In genomic region chr1:6246497-6247295, GRCh38 we compare ENCODE assay signal across 9 cellular contexts. TPM values are rescaled to one million over a fixed set of nuclear protein-coding genes. Genes with fewer than 3 reads are reported as not detected.
DNase-seq lines count a peak whose midpoint lies in the region; ATAC-seq, FAIRE-seq and TF ChIP-seq lines count a peak whose summit lies in the region.
"Had no signal": no experiment of that assay in that cellular context is flagged by ENCODE, and none has a peak within 500 bp of the region (broad histone marks: within the 10 kb centered on the region; RNA-seq: fewer than 3 reads in every experiment).

No MANE protein-coding gene starts in this region.

- H3K9me3 Mint-ChIP-seq in activated naive CD4-positive, alpha-beta T cell treated with anti-CD3 and anti-CD28 coated beads, Interleukin-2, amount 10 ng/mL, durations not matched to agents 7 days and 5 days: no peaks in the 10 kb centered on the region
- H3K9me3 Mint-ChIP-seq in glutamatergic neuron (ENCODE audit: unreplicated experiment): peaks cover 19% of the 10 kb centered on the region
- H3K9me3 Mint-ChIP-seq in type B pancreatic cell: no peaks in the 10 kb centered on the region

- peaks cover 0 to 8% (median 0%) of the 10 kb centered on the region in 3 donors for H3K4me1 ChIP-seq in pancreas

- no peaks in the 10 kb centered on the region for H3K9me3 ChIP-seq in SK-N-MC (ENCODE audit: low read depth, low read length)
- H3K9me3 ChIP-seq in pancreas: no peaks in the 10 kb centered on the region

- peaks cover 20% of the 10 kb centered on the region for H3K4me1 Mint-ChIP-seq in activated naive CD4-positive, alpha-beta T cell treated with anti-CD3 and anti-CD28 coated beads, Interleukin-2, amount 10 ng/mL, durations not matched to agents 7 days and 5 days
- H3K4me1 Mint-ChIP-seq in glutamatergic neuron (ENCODE audit: low read depth, unreplicated experiment): peaks cover 5% of the 10 kb centered on the region
- H3K4me1 Mint-ChIP-seq in type B pancreatic cell (ENCODE audit: unreplicated experiment): peaks cover 8% of the 10 kb centered on the region

- H3K4me3 ChIP-seq in SK-N-MC: peak overlapping the region; percentile 68; the same call in 1 of the 2 replicates
- H3K4me3 ChIP-seq in pancreas: no peak overlapping the region

- FAIRE-seq in pancreas (lab: Jason Lieb, UNC): no peak

- no peaks in the 10 kb centered on the region for H3K36me3 Mint-ChIP-seq in activated naive CD4-positive, alpha-beta T cell treated with anti-CD3 and anti-CD28 coated beads, Interleukin-2, amount 10 ng/mL, durations not matched to agents 7 days and 5 days
- H3K36me3 Mint-ChIP-seq in glutamatergic neuron (ENCODE audit: unreplicated experiment) (no peaks in the 10 kb centered on the region), type B pancreatic cell (no peaks in the 10 kb centered on the region)

- peaks cover 0 to 38% (median 7%) of the 10 kb centered on the region in 4 donors for H3K27me3 ChIP-seq in pancreas

- WGBS in pancreas, 2 donors: 4 to 5% methylated on average over 28 of the region's 28 CpGs

- H3K9ac ChIP-seq in SK-N-MC (ENCODE audit: insufficient read length): no peak overlapping the region

- intact Hi-C loops in pancreas (cut with DNase I): loop anchor here in 2 of 3 donors (5.0 to 10.0 kb wide), 3 partner anchors 98 to 192 kb away; no protein-coding TSS in a partner anchor

- CTCF ChIA-PET in activated naive CD4-positive, alpha-beta T cell treated with anti-CD3 and anti-CD28 coated beads, Interleukin-2, amount 10 ng/mL, durations not matched to agents 7 days and 5 days (lab: Charles Lee): interaction anchor here (0.7 to 3.9 kb wide), 34 partner anchors 9 to 334 kb away, joined by 3 to 37 read pairs (median 4); partner anchors contain the start of genes ACOT7 and HES2

- peaks cover 92% of the 10 kb centered on the region for H3K27me3 Mint-ChIP-seq in activated naive CD4-positive, alpha-beta T cell treated with anti-CD3 and anti-CD28 coated beads, Interleukin-2, amount 10 ng/mL, durations not matched to agents 7 days and 5 days
- H3K27me3 Mint-ChIP-seq in glutamatergic neuron (ENCODE audit: unreplicated experiment) (peaks cover 23% of the 10 kb centered on the region), type B pancreatic cell (peaks cover 73% of the 10 kb centered on the region)

- H3K27ac ChIP-seq in SK-N-MC: no peak overlapping the region
- H3K27ac ChIP-seq in pancreas: no peak overlapping the region
- H3K27ac ChIP-seq: skin epidermis had no signal

- no peaks in the 10 kb centered on the region for H3K36me3 ChIP-seq in SK-N-MC (ENCODE audit: insufficient read depth, low read length)
- no peaks in the 10 kb centered on the region for H3K36me3 ChIP-seq in pancreas

- H3K4me3 Mint-ChIP-seq in activated naive CD4-positive, alpha-beta T cell treated with anti-CD3 and anti-CD28 coated beads, Interleukin-2, amount 10 ng/mL, durations not matched to agents 7 days and 5 days: peak overlapping the region; percentile 55
- H3K4me3 Mint-ChIP-seq in glutamatergic neuron (ENCODE audit: unreplicated experiment): peak overlapping the region; percentile 84
- H3K4me3 Mint-ChIP-seq in type B pancreatic cell: peak overlapping the region; percentile 84

- H3K27ac Mint-ChIP-seq in activated naive CD4-positive, alpha-beta T cell treated with anti-CD3 and anti-CD28 coated beads, Interleukin-2, amount 10 ng/mL, durations not matched to agents 7 days and 5 days: no peak overlapping the region
- H3K27ac Mint-ChIP-seq in glutamatergic neuron (ENCODE audit: unreplicated experiment) (peak overlapping the region; percentile 89), type B pancreatic cell (peak overlapping the region; percentile 68)

- TF ChIP-seq CTCF in GM10266 (IDR thresholded peaks at IDR 0.05; ENCODE audit: control insufficient read depth, insufficient read depth, low read depth, missing control alignments): peak; percentile 90
- peak; percentile 99 for TF ChIP-seq CTCF in glutamatergic neuron (IDR thresholded peaks at IDR 0.05; ENCODE audit: partially characterized antibody, unreplicated experiment)
- TF ChIP-seq CTCF in pancreas (IDR thresholded peaks at IDR 0.05): peak; percentile 85 to 94 (median 88)
- TF ChIP-seq CTCF in type B pancreatic cell (conservative IDR thresholded peaks at IDR 0.05): peak; percentile 98

- DNase-seq in GM10266 (ENCODE audit: extremely low spot score) (peak; percentile 93), LHCN-M2 (ENCODE audit: low read depth) (peak; percentile 59), SK-N-MC (ENCODE audit: low read depth, low spot score) (no peak), glutamatergic neuron (peak; percentile 98), pancreas (peak; percentile 66 to 93 (median 81)), type B pancreatic cell (ENCODE audit: extremely low spot score, unreplicated experiment) (peak; percentile 92), NCI-H226 (no peak)
- peak; percentile 87 for DNase-seq in activated naive CD4-positive, alpha-beta T cell treated with anti-CD3 and anti-CD28 coated beads, Interleukin-2, amount 10 ng/mL, durations not matched to agents 7 days and 5 days

- ATAC-seq in pancreas: peak; percentile 63 to 85 (median 78)

RNA-seq across cellular contexts. Expression of gene HES3, which starts 2.7 kb away (rescaled TPM):
- total RNA-seq in LHCN-M2 (2014; rRNA removed) (not detected in 2 replicates), glutamatergic neuron (ENCODE audit: unreplicated experiment) (0.66 TPM), pancreas (not detected), type B pancreatic cell (ENCODE audit: low replicate concordance) (not detected in 2 replicates)
- not detected for polyA plus RNA-seq in LHCN-M2 (2012)
- not detected for polyA plus RNA-seq in pancreas

RNA-seq across cellular contexts. Expression of gene ICMT, which starts 10.9 kb away (rescaled TPM):
- total RNA-seq in LHCN-M2 (2014; rRNA removed) (135 and 145 TPM in 2 replicates), glutamatergic neuron (ENCODE audit: unreplicated experiment) (55.5 TPM), pancreas (10 to 100 TPM; 13.4 to 26.4 (median 21.5) TPM), type B pancreatic cell (ENCODE audit: low replicate concordance) (56.6 and 63.5 TPM in 2 replicates)
- polyA plus RNA-seq in LHCN-M2 (2012): 49.4 TPM
- polyA plus RNA-seq in pancreas: 10 to 100 TPM in 1 of 2 donors, 1 to 10 TPM in 1; 8.3 to 16.0 TPM

RNA-seq across cellular contexts. Expression of gene GPR153, which starts 14.2 kb away (rescaled TPM):
- 38.2 and 43.0 TPM in 2 replicates for total RNA-seq in LHCN-M2 (2014; rRNA removed)
- polyA plus RNA-seq in LHCN-M2 (2012): 11.8 TPM
- total RNA-seq in glutamatergic neuron (ENCODE audit: unreplicated experiment): 174 TPM
- 1 to 10 TPM in 2 of 6 donors, under 1 TPM in 4; 0.19 to 5.1 (median 0.78) TPM for total RNA-seq in pancreas
- polyA plus RNA-seq in pancreas: 1 to 10 TPM in 1 of 2 donors, under 1 TPM in 1; 0.99 to 1.0 TPM
- total RNA-seq in type B pancreatic cell (ENCODE audit: low replicate concordance): 6.1 and 8.5 TPM in 2 replicates

RNA-seq across cellular contexts. Expression of gene RNF207, which starts 40.8 kb away (rescaled TPM):
- 1.0 and 1.3 TPM in 2 replicates for total RNA-seq in LHCN-M2 (2014; rRNA removed)
- 0.33 TPM for polyA plus RNA-seq in LHCN-M2 (2012)
- 5.6 TPM for total RNA-seq in glutamatergic neuron (ENCODE audit: unreplicated experiment)
- total RNA-seq in pancreas: 10 to 100 TPM in 5 of 6 donors, 1 to 10 TPM in 1; 7.1 to 21.6 (median 12.5) TPM
- polyA plus RNA-seq in pancreas: 10 to 100 TPM; 26.2 to 52.8 TPM
- total RNA-seq in type B pancreatic cell (ENCODE audit: low replicate concordance): 34.5 and 37.0 TPM in 2 replicates

RNA-seq across cellular contexts. Expression of gene RPL22, which starts 47.3 kb away (rescaled TPM):
- total RNA-seq in LHCN-M2 (2014; rRNA removed) (111 and 136 TPM in 2 replicates), glutamatergic neuron (ENCODE audit: unreplicated experiment) (275 TPM), pancreas (100 to 1,000 TPM; 186 to 264 (median 221) TPM), type B pancreatic cell (ENCODE audit: low replicate concordance) (499 and 541 TPM in 2 replicates)
- 596 TPM for polyA plus RNA-seq in LHCN-M2 (2012)
- polyA plus RNA-seq in pancreas: 100 to 1,000 TPM; 252 to 378 TPM

Comparison
In these comparisons a context has a peak if more than half of its experiments do, and no peak if none do; other contexts are left out.
1. DNase-seq: peak in GM10266 (single experiment), LHCN-M2 (single experiment), activated naive CD4-positive, alpha-beta T cell treated with anti-CD3 and anti-CD28 coated beads, Interleukin-2, amount 10 ng/mL, durations not matched to agents 7 days and 5 days (single experiment), glutamatergic neuron (single experiment), pancreas (6 of 6) and type B pancreatic cell (single experiment); none in SK-N-MC (single experiment) and NCI-H226 (single experiment).
2. Peak in every context shown above with its lines, with median percentiles within 50 percentile points of each other: CTCF ChIP-seq and H3K4me3 Mint-ChIP-seq.